In the genomic region with DNA sequence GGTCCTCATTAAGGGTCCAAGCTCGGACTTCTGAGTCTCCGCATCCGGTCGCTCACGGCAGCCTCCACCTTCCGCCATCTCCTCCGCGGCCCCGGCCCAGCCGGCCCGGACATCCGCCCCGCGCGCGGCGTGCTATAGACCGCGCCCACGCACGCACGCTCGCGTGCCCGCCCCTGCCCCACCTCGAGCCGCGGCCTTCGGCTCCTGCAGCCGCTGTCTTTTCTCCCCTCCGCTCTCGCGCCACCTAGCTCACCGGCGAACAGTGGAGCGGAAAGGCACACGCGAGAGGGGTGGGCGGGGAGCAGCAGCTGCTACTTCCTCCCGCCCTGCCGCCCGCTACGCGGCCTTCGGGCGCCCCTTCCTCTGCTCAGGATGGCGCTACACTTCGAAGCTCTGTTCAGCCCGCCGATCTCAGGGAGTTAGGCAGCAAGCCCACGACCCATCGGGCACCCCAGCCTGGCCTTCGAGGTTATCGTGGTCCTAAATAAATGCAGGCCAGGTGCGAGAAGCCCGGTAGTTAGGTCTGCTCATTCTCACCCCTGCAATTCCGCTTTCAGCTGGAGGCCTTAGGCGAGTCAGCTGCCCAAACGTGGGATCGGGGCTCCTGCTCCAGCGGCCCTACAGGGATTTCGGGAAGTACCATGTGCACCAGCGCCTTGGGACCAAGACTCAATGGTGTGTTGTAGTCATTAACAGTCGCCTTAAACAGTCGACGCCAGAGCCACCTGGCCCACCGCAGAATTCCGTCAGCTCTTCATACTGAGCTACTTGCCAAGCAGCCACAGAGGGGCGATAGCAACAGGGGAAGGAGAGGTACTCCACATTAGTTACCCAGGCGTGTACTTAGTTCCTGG, we compare ENCODE assay signal across 8 cellular contexts. TPM values are rescaled to one million over a fixed set of nuclear protein-coding genes. Genes with fewer than 3 reads are reported as not detected.
A peak's percentile ranks its signal among the peaks of the same experiment; 100 is the strongest.
DNase-seq lines count a peak whose midpoint lies in the region; ATAC-seq and TF ChIP-seq lines count a peak whose summit lies in the region.

A gene with protein sequence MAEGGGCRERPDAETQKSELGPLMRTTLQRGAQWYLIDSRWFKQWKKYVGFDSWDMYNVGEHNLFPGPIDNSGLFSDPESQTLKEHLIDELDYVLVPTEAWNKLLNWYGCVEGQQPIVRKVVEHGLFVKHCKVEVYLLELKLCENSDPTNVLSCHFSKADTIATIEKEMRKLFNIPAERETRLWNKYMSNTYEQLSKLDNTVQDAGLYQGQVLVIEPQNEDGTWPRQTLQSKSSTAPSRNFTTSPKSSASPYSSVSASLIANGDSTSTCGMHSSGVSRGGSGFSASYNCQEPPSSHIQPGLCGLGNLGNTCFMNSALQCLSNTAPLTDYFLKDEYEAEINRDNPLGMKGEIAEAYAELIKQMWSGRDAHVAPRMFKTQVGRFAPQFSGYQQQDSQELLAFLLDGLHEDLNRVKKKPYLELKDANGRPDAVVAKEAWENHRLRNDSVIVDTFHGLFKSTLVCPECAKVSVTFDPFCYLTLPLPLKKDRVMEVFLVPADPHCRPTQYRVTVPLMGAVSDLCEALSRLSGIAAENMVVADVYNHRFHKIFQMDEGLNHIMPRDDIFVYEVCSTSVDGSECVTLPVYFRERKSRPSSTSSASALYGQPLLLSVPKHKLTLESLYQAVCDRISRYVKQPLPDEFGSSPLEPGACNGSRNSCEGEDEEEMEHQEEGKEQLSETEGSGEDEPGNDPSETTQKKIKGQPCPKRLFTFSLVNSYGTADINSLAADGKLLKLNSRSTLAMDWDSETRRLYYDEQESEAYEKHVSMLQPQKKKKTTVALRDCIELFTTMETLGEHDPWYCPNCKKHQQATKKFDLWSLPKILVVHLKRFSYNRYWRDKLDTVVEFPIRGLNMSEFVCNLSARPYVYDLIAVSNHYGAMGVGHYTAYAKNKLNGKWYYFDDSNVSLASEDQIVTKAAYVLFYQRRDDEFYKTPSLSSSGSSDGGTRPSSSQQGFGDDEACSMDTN (minus strand): TSS at position 107 of the 854 bp plus-strand sequence. CDS start 29 bp downstream, at position 78.

- no peaks in the 10 kb centered on the region for H3K27me3 Mint-ChIP-seq in activated naive CD4-positive, alpha-beta T cell treated with anti-CD3 and anti-CD28 coated beads for 36 hours (ENCODE audit: low read depth)

- peak; percentile 50 for TF ChIP-seq CTCF in NB4 (IDR thresholded peaks at IDR 0.05; ENCODE audit: low read depth, low read length)

- no peak for TF ChIP-seq POLR2A in NB4 (IDR thresholded peaks at IDR 0.05; ENCODE audit: extremely low read depth, insufficient read length)

- H3K4me3 ChIP-seq in GM08714 (ENCODE audit: low read length), result peak within 1 kb of the TSS; percentile 91
- peak within 1 kb of the TSS; percentile 80 for H3K4me3 ChIP-seq in NB4 (ENCODE audit: low read depth, low read length)

- no peaks in the 10 kb centered on the region for H3K9me3 Mint-ChIP-seq in activated naive CD4-positive, alpha-beta T cell treated with anti-CD3 and anti-CD28 coated beads for 36 hours

- peaks cover 44% of the 10 kb centered on the region for H3K4me1 Mint-ChIP-seq in activated naive CD4-positive, alpha-beta T cell treated with anti-CD3 and anti-CD28 coated beads for 36 hours (ENCODE audit: low read depth)

- DNase-seq in NB4 (ENCODE audit: low read depth) (peak; percentile 97), SK-N-DZ (ENCODE audit: low spot score) (peak; percentile 90), germinal center (ENCODE audit: low spot score) (peak; percentile 91), nucleus accumbens (lab: John Stamatoyannopoulos, UW) (peak; percentile 23 to 91 (median 70)), superior temporal gyrus (ENCODE audit: extremely low spot score) (peak; percentile 75)
- DNase-seq in activated naive CD4-positive, alpha-beta T cell treated with anti-CD3 and anti-CD28 coated beads for 36 hours, result peak; percentile 96

- CTCF ChIA-PET in activated naive CD4-positive, alpha-beta T cell treated with anti-CD3 and anti-CD28 coated beads for 36 hours (lab: Charles Lee), result interaction anchor here (0.7 to 3.4 kb wide), 29 partner anchors 9 to 600 kb away, joined by 3 to 35 read pairs (median 4); partner anchors contain the start of gene NICN1

- H3K4me3 Mint-ChIP-seq in activated naive CD4-positive, alpha-beta T cell treated with anti-CD3 and anti-CD28 coated beads for 36 hours, result peak within 1 kb of the TSS; percentile 91

- intact Hi-C loops in activated naive CD4-positive, alpha-beta T cell treated with anti-CD3 and anti-CD28 coated beads for 36 hours (cut with micrococcal nuclease), result loop anchor here (1.0 to 5.0 kb wide), 13 partner anchors 18 to 333 kb away; partner anchors contain the start of genes APEH, DAG1, GPX1 and KLHDC8B

- peak within 1 kb of the TSS; percentile 100 for H3K27ac Mint-ChIP-seq in activated naive CD4-positive, alpha-beta T cell treated with anti-CD3 and anti-CD28 coated beads for 36 hours

- H3K36me3 Mint-ChIP-seq in activated naive CD4-positive, alpha-beta T cell treated with anti-CD3 and anti-CD28 coated beads for 36 hours (ENCODE audit: low read depth), result peaks cover 6% of the 10 kb centered on the region

- peak; percentile 82 for ATAC-seq in HG02571 (IDR thresholded peaks at IDR 0.05; ENCODE audit: unreplicated experiment)

RNA-seq across cellular contexts. Expression of the gene that starts here (rescaled TPM):
- polyA plus RNA-seq in SK-N-DZ (2014; cell fraction: cytosol; rRNA removed), result 10.6 and 13.6 TPM in 2 replicates
- polyA plus RNA-seq in SK-N-DZ (2014; cell fraction: nucleus; rRNA removed), result 12.6 and 24.1 TPM in 2 replicates
- total RNA-seq in activated naive CD4-positive, alpha-beta T cell treated with anti-CD3 and anti-CD28 coated beads for 36 hours, result 10 to 100 TPM; 68.0 to 69.7 TPM

Comparison
In these comparisons a context has a peak if more than half of its experiments do, and no peak if none do; other contexts are left out.
1. Peak in every context shown above with its lines: DNase-seq, ATAC-seq and H3K4me3 ChIP-seq.